8 cellular contexts compared by ENCODE assay signal in genomic region chr7:105210721-105211205, GRCh38.
DNase-seq lines count a peak whose midpoint lies in the region; ATAC-seq lines count a peak whose summit lies in the region.

No MANE protein-coding gene starts in this region.

- peak overlapping the region; percentile 78 for H3K27ac Mint-ChIP-seq in stimulated activated naive B cell treated with anti-CD40 and anti-IgM and Interleukin-4, amounts not matched to agents 10 μg/mL and 1 μg/mL and 100 μg/mL, for 72 hours

- H3K9me3 Mint-ChIP-seq in stimulated activated naive B cell treated with anti-CD40 and anti-IgM and Interleukin-4, amounts not matched to agents 10 μg/mL and 1 μg/mL and 100 μg/mL, for 72 hours, result peaks cover 0 to 2% of the 10 kb centered on the region in 2 donors

- H3K36me3 Mint-ChIP-seq in stimulated activated naive B cell treated with anti-CD40 and anti-IgM and Interleukin-4, amounts not matched to agents 10 μg/mL and 1 μg/mL and 100 μg/mL, for 72 hours, result peaks cover 0 to 4% of the 10 kb centered on the region in 2 donors

- H3K27me3 Mint-ChIP-seq in stimulated activated naive B cell treated with anti-CD40 and anti-IgM and Interleukin-4, amounts not matched to agents 10 μg/mL and 1 μg/mL and 100 μg/mL, for 72 hours, result no peaks in the 10 kb centered on the region

- DNase-seq in MV-4-11 (lab: John Stamatoyannopoulos, UW), result peak; percentile 27
- DNase-seq in globus pallidus (ENCODE audit: low spot score), result peak; percentile 55
- DNase-seq in stimulated activated naive B cell treated with anti-CD40 and anti-IgM and Interleukin-4, amounts not matched to agents 10 μg/mL and 1 μg/mL and 100 μg/mL, for 72 hours, result no peak
- DNase-seq in NCI-H526 (lab: John Stamatoyannopoulos, UW), result no peak
- no peak for DNase-seq in GM03348 (ENCODE audit: low spot score)
- no peak for DNase-seq in NCI-H748 (lab: John Stamatoyannopoulos, UW; ENCODE audit: unreplicated experiment)

- peak overlapping the region; percentile 64 to 69 for H3K4me3 Mint-ChIP-seq in stimulated activated naive B cell treated with anti-CD40 and anti-IgM and Interleukin-4, amounts not matched to agents 10 μg/mL and 1 μg/mL and 100 μg/mL, for 72 hours

- peak; percentile 87 for ATAC-seq in GM18502 (IDR thresholded peaks at IDR 0.05; ENCODE audit: poor library complexity, unreplicated experiment)
- ATAC-seq in GM21619 (IDR thresholded peaks at IDR 0.05; ENCODE audit: unreplicated experiment), result peak; percentile 85
- ATAC-seq in stimulated activated naive B cell treated with anti-CD40 and anti-IgM and Interleukin-4, amounts not matched to agents 10 μg/mL and 1 μg/mL and 100 μg/mL, for 72 hours (replicated peaks), result peak; percentile 87

- H3K4me1 Mint-ChIP-seq in stimulated activated naive B cell treated with anti-CD40 and anti-IgM and Interleukin-4, amounts not matched to agents 10 μg/mL and 1 μg/mL and 100 μg/mL, for 72 hours, result peaks cover 52 to 87% of the 10 kb centered on the region in 2 donors

Comparison
In these comparisons a context has a peak if more than half of its experiments do, and no peak if none do; other contexts are left out.
1. DNase-seq: peak in MV-4-11 (single experiment) and globus pallidus (single experiment); none in stimulated activated naive B cell treated with anti-CD40 and anti-IgM and Interleukin-4, amounts not matched to agents 10 μg/mL and 1 μg/mL and 100 μg/mL, for 72 hours (single experiment), NCI-H526 (0 of 2), GM03348 (single experiment) and NCI-H748 (single experiment).
2. Peak in every context shown above with its lines, with median percentiles within 50 percentile points of each other: ATAC-seq.